In the genomic region with DNA sequence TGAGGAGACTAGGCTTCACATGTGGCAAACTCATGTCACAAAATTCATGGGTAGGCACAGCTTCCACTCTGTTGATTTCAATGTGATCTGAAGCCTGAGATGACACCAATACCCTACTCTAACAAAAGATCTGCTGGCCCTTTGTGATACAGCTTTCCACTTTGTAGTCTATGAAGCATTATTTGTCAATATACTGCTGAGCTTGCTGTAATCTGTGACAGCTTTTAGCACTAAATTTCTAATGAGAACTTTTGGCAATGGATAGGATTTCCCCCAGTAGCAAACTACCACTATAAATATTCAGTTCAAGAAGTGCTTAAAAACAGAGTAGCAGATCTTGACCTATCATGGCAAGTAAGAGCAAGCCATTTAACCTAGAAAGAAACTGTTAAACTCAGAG, we compare ENCODE assay signal across 22 cellular contexts.
"Had no signal": no experiment of that assay in that cellular context is flagged by ENCODE, and none has a peak within 500 bp of the region (broad histone marks: within the 10 kb centered on the region; RNA-seq: fewer than 3 reads in every experiment).

No MANE protein-coding gene starts in this region.

- DNase-seq: cortex of kidney; dorsolateral prefrontal cortex; effector CD4-positive, alpha-beta T cell; foreskin fibroblast; gastrocnemius medialis; head of caudate nucleus; left ventricle myocardium superior; lower lobe of right lung; natural killer cell; sigmoid colon; stimulated activated CD4-positive, alpha-beta T cell treated with anti-CD3 and anti-CD28 coated beads, Interleukin-2, amount 100 ng/mL, for 24 hours; stimulated activated CD4-positive, alpha-beta T cell treated with anti-CD3 and anti-CD28 coated beads, Interleukin-4, amount 100 ng/mL, for 24 hours; stimulated activated naive CD4-positive, alpha-beta T cell treated with Interleukin-2 at 50 U/mL for 16 hours; stomach; thyroid gland; trophoblast cell had no signal

- H3K36me3 Mint-ChIP-seq: natural killer cell had no signal

- H2AFZ ChIP-seq: parathyroid adenoma had no signal

- H3K27me3 ChIP-seq: dorsolateral prefrontal cortex, gastrocnemius medialis, right atrium auricular region, sigmoid colon, stomach, thyroid gland, vagina had no signal

- H3K4me3 ChIP-seq: dorsolateral prefrontal cortex, gastrocnemius medialis, lower lobe of right lung, right atrium auricular region, sigmoid colon, stomach, thyroid gland, vagina had no signal

- H3K27me3 Mint-ChIP-seq: progenitor cell of endocrine pancreas had no signal

- H3K4me3 Mint-ChIP-seq: natural killer cell; stimulated activated effector memory CD8-positive, alpha-beta T cell treated with anti-CD3 and anti-CD28 coated beads, Interleukin-12 subunit alpha, Interleukin-12 subunit beta, amount 100 ng/mL, for 72 hours had no signal

- H3K9me3 Mint-ChIP-seq: natural killer cell; stimulated activated effector memory CD8-positive, alpha-beta T cell treated with anti-CD3 and anti-CD28 coated beads, Interleukin-12 subunit alpha, Interleukin-12 subunit beta, amount 100 ng/mL, for 72 hours had no signal

- H3K36me3 ChIP-seq: gastrocnemius medialis, lower lobe of right lung, right atrium auricular region, sigmoid colon, stomach, thyroid gland, vagina had no signal

- ATAC-seq: gastrocnemius medialis; left ventricle myocardium superior; lower lobe of right lung; natural killer cell; stimulated activated effector memory CD8-positive, alpha-beta T cell treated with anti-CD3 and anti-CD28 coated beads, Interleukin-12 subunit alpha, Interleukin-12 subunit beta, amount 100 ng/mL, for 72 hours had no signal

- FAIRE-seq: keratinocyte had no signal

- H3K27ac Mint-ChIP-seq: natural killer cell; progenitor cell of endocrine pancreas; stimulated activated effector memory CD8-positive, alpha-beta T cell treated with anti-CD3 and anti-CD28 coated beads, Interleukin-12 subunit alpha, Interleukin-12 subunit beta, amount 100 ng/mL, for 72 hours had no signal

- H3K27ac ChIP-seq: dorsolateral prefrontal cortex, gastrocnemius medialis, lower lobe of right lung, parathyroid adenoma, right atrium auricular region, sigmoid colon, stomach, thyroid gland, vagina had no signal

- H3K4me1 ChIP-seq: parathyroid adenoma, thyroid gland had no signal

- H3K9me3 ChIP-seq: gastrocnemius medialis, lower lobe of right lung, right atrium auricular region, sigmoid colon, stomach, thyroid gland, vagina had no signal

- H3K79me2 ChIP-seq: parathyroid adenoma had no signal

- H3K9ac ChIP-seq: parathyroid adenoma had no signal
